In the genomic region with DNA sequence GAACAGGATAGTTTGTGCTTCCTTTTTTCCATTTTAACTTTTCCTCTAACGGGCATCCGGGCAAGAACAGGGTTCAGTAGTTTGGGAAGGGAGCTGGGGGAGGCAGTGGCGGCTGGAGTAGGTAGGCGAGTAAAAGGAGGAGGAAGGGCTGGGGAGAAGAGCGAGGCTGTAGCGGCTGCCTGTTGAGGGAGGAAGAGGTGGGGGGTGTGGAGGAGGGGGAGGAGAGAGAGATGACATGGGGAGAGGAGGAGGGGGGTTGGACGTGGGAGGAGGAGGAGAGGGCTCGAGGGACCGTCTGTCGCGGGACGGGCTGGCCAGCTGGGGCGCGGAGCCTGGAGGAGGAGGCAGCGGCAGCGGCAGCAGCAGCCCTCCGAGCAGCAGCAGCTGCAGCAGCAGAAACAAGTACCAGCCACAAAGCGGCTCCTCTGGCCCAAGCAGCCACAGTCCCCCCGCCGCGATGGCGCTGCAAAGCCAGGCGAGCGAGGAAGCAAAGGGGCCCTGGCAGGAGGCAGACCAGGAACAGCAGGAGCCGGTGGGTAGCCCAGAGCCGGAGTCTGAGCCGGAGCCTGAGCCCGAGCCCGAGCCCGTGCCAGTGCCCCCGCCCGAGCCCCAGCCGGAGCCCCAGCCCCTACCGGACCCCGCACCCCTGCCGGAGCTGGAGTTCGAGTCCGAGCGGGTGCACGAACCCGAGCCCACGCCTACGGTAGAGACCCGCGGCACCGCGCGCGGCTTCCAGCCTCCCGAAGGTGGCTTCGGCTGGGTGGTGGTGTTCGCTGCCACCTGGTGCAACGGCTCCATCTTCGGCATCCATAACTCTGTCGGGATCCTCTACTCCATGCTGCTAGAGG, we compare ENCODE assay signal across 1 cellular context.
TF ChIP-seq lines count a peak whose summit lies in the region.

A gene (plus strand): TSS at position 313 of the 848 bp plus-strand sequence. CDS start 145 bp downstream, at position 458.

TF ChIP-seq in HepG2, 621 proteins besides CTCF, POLR2A, EP300 and RAD21 (continued from another document):
- TF ChIP-seq, protein P1, sequence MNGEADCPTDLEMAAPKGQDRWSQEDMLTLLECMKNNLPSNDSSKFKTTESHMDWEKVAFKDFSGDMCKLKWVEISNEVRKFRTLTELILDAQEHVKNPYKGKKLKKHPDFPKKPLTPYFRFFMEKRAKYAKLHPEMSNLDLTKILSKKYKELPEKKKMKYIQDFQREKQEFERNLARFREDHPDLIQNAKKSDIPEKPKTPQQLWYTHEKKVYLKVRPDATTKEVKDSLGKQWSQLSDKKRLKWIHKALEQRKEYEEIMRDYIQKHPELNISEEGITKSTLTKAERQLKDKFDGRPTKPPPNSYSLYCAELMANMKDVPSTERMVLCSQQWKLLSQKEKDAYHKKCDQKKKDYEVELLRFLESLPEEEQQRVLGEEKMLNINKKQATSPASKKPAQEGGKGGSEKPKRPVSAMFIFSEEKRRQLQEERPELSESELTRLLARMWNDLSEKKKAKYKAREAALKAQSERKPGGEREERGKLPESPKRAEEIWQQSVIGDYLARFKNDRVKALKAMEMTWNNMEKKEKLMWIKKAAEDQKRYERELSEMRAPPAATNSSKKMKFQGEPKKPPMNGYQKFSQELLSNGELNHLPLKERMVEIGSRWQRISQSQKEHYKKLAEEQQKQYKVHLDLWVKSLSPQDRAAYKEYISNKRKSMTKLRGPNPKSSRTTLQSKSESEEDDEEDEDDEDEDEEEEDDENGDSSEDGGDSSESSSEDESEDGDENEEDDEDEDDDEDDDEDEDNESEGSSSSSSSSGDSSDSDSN (CRISPR knock-in tag; IDR thresholded peaks at IDR 0.05), result peak; percentile 25; the same call in 1 of the 2 replicates
- TF ChIP-seq, protein P2, sequence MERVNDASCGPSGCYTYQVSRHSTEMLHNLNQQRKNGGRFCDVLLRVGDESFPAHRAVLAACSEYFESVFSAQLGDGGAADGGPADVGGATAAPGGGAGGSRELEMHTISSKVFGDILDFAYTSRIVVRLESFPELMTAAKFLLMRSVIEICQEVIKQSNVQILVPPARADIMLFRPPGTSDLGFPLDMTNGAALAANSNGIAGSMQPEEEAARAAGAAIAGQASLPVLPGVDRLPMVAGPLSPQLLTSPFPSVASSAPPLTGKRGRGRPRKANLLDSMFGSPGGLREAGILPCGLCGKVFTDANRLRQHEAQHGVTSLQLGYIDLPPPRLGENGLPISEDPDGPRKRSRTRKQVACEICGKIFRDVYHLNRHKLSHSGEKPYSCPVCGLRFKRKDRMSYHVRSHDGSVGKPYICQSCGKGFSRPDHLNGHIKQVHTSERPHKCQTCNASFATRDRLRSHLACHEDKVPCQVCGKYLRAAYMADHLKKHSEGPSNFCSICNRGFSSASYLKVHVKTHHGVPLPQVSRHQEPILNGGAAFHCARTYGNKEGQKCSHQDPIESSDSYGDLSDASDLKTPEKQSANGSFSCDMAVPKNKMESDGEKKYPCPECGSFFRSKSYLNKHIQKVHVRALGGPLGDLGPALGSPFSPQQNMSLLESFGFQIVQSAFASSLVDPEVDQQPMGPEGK (CRISPR knock-in tag; IDR thresholded peaks at IDR 0.05), result 0 out of 2 replicates have a peak, but pooled peaks have one; percentile 12
- TF ChIP-seq ZFX (CRISPR knock-in tag; IDR thresholded peaks at IDR 0.05; ENCODE audit: low read depth) (no peak), CBFB (CRISPR knock-in tag; IDR thresholded peaks at IDR 0.05) (no peak), ZSCAN21 (CRISPR knock-in tag; IDR thresholded peaks at IDR 0.05; ENCODE audit: borderline replicate concordance) (no peak)
